9 cellular contexts compared by ENCODE assay signal in genomic region chr14:60094306-60094897, GRCh38. TPM values are rescaled to one million over a fixed set of nuclear protein-coding genes. Genes with fewer than 3 reads are reported as not detected.
DNase-seq lines count a peak whose midpoint lies in the region; ATAC-seq and TF ChIP-seq lines count a peak whose summit lies in the region.
"Had no signal": no experiment of that assay in that cellular context is flagged by ENCODE, and none has a peak within 500 bp of the region (broad histone marks: within the 10 kb centered on the region; RNA-seq: fewer than 3 reads in every experiment).

No MANE protein-coding gene starts in this region.

- in situ Hi-C loops in transverse colon (cut with MboI; ENCODE audit: low pct_ligation_motif_present in 1 of 4, low pct_unique_long_range_greater_than_20kb in 1 of 4, low sequenced_read_pairs in 3 of 4) = no loop called here

- peak overlapping the region; percentile 97 for H3K4me3 Mint-ChIP-seq in HFFc6
- H3K4me3 Mint-ChIP-seq in activated T-cell treated with anti-CD3 and anti-CD28 coated beads, Interleukin-2, amount 50 U/mL, for 72 hours = peak overlapping the region; percentile 91 to 98

- POLR2A ChIA-PET in AG04450 (lab: Yijun Ruan, JAX) = no interaction called here

- no peaks in the 10 kb centered on the region; the same call in 1 of the 2 replicates for H3K27me3 Mint-ChIP-seq in HFFc6 (ENCODE audit: insufficient read depth)
- H3K27me3 Mint-ChIP-seq in activated T-cell treated with anti-CD3 and anti-CD28 coated beads, Interleukin-2, amount 50 U/mL, for 72 hours (ENCODE audit: low read depth) = no peaks in the 10 kb centered on the region

- DNase-seq in AG04450 (ENCODE audit: low read depth, low spot score) (no peak), HFFc6 (peak; percentile 56), iPS-NIHi7 (ENCODE audit: extremely low spot score) (peak; percentile 37), NCI-H2107 (lab: John Stamatoyannopoulos, UW) (no peak), transverse colon (no peak), WERI-Rb-1 (no peak), ureter (ENCODE audit: low spot score) (no peak)
- DNase-seq in activated T-cell treated with anti-CD3 and anti-CD28 coated beads, Interleukin-2, amount 50 U/mL, for 72 hours = peak; percentile 52 to 54

- no peak for TF ChIP-seq POLR2A in transverse colon (IDR thresholded peaks at IDR 0.05)

- peak; percentile 12 to 29 for ATAC-seq in activated T-cell treated with anti-CD3 and anti-CD28 coated beads, Interleukin-2, amount 50 U/mL, for 72 hours (replicated peaks in 1 of 2)

- H3K9me3 Mint-ChIP-seq in HFFc6 = no peaks in the 10 kb centered on the region
- H3K9me3 Mint-ChIP-seq in activated T-cell treated with anti-CD3 and anti-CD28 coated beads, Interleukin-2, amount 50 U/mL, for 72 hours = peaks cover 0 to 2% of the 10 kb centered on the region in 2 donors

- CTCF ChIA-PET in AG04450 (lab: Charles Lee) = interaction anchor here (0.9 kb wide), 1 partner anchor 11 kb away, joined by 4 read pairs; no protein-coding TSS in a partner anchor

- peaks cover 40% of the 10 kb centered on the region for H3K36me3 Mint-ChIP-seq in HFFc6 (ENCODE audit: low read depth)
- H3K36me3 Mint-ChIP-seq in activated T-cell treated with anti-CD3 and anti-CD28 coated beads, Interleukin-2, amount 50 U/mL, for 72 hours (ENCODE audit: insufficient read depth in 2 of 2) = peaks cover 10 to 17% of the 10 kb centered on the region in 2 donors

- 72 to 86% methylated on average over 3 to 5 of the region's 5 CpGs for WGBS in transverse colon (ENCODE audit: low coverage in 1 of 2), 2 donors

- no peak for TF ChIP-seq CTCF in AG04450 (IDR thresholded peaks at IDR 0.05; ENCODE audit: low read depth, low read length)
- no peak for TF ChIP-seq CTCF in HFFc6 (IDR thresholded peaks at IDR 0.05)
- no peak for TF ChIP-seq CTCF in transverse colon (IDR thresholded peaks at IDR 0.05)
- no peak for TF ChIP-seq CTCF in WERI-Rb-1 (IDR thresholded peaks at IDR 0.05; ENCODE audit: low read depth, low read length)

- peak overlapping the region; percentile 97 for H3K27ac Mint-ChIP-seq in HFFc6
- H3K27ac Mint-ChIP-seq in activated T-cell treated with anti-CD3 and anti-CD28 coated beads, Interleukin-2, amount 50 U/mL, for 72 hours = peak overlapping the region; percentile 98

- peaks cover 56% of the 10 kb centered on the region for H3K4me1 Mint-ChIP-seq in HFFc6 (ENCODE audit: low read depth)
- H3K4me1 Mint-ChIP-seq in activated T-cell treated with anti-CD3 and anti-CD28 coated beads, Interleukin-2, amount 50 U/mL, for 72 hours (ENCODE audit: low read depth) = peaks cover 39% of the 10 kb centered on the region

- TF ChIP-seq EP300 in transverse colon (IDR thresholded peaks at IDR 0.05; ENCODE audit: low read depth) = no peak

- H3K36me3 ChIP-seq in transverse colon (no peaks in the 10 kb centered on the region), WERI-Rb-1 (peaks cover 19% of the 10 kb centered on the region)

- intact Hi-C loops in transverse colon (cut with DNase I; ENCODE audit: low total_unique reads) = loop anchor here (10.0 kb wide), 1 partner anchor 70 kb away; the partner anchor contains the start of gene DHRS7

- H3K27me3 ChIP-seq in AG04450 (ENCODE audit: control insufficient read depth, insufficient read depth, low read length) = no peaks in the 10 kb centered on the region
- no peaks in the 10 kb centered on the region for H3K27me3 ChIP-seq in transverse colon
- H3K27me3 ChIP-seq in WERI-Rb-1 (ENCODE audit: insufficient read depth, low read depth, severe bottlenecking) = no peaks in the 10 kb centered on the region

- peaks cover 19 to 41% (median 23%) of the 10 kb centered on the region in 4 donors for H3K4me1 ChIP-seq in transverse colon

- H3K4me3 ChIP-seq in AG04450 (ENCODE audit: low read depth, low read length) = peak overlapping the region; percentile 91
- no peak overlapping the region for H3K4me3 ChIP-seq in transverse colon
- H3K4me3 ChIP-seq in WERI-Rb-1 (ENCODE audit: low read depth, low read length) = no peak overlapping the region
- H3K4me3 ChIP-seq: lung had no signal

- no peak overlapping the region for H3K27ac ChIP-seq in AG04450 (ENCODE audit: low read depth, low read length)
- H3K27ac ChIP-seq in transverse colon = peak overlapping the region in 1 of 4 donors; percentile 97
- no peak overlapping the region for H3K27ac ChIP-seq in WERI-Rb-1

- H3K9me3 ChIP-seq in AG04450 (ENCODE audit: control insufficient read depth, insufficient read depth, low read length) (no peaks in the 10 kb centered on the region), transverse colon (no peaks in the 10 kb centered on the region), WERI-Rb-1 (ENCODE audit: severe bottlenecking) (no peaks in the 10 kb centered on the region)

RNA-seq across cellular contexts. Expression of gene PCNX4, which starts 2.7 kb away (rescaled TPM):
- 67.2 and 79.9 TPM in 2 replicates for polyA plus RNA-seq in AG04450 (2011; rRNA removed)
- 82.7 and 136 TPM in 2 replicates for polyA minus RNA-seq in AG04450 (2011; rRNA and poly(A)+ RNA removed)
- 10 to 100 TPM; 46.5 to 67.7 (median 54.9) TPM for total RNA-seq in HFFc6 (2021; fragmentation: NEBNext Ultra II Directional; extraction: Animal tissue kit (Norgen Biotek cat#: 25700))
- total RNA-seq in activated T-cell treated with anti-CD3 and anti-CD28 coated beads, Interleukin-2, amount 50 U/mL, for 72 hours = 10 to 100 TPM; 36.1 to 45.4 TPM
- total RNA-seq in transverse colon (100 to 1,000 TPM in 1 of 4 donors, 10 to 100 TPM in 3; 32.9 to 118 (median 54.8) TPM), ureter (47.4 TPM)

Comparison
In these comparisons a context has a peak if more than half of its experiments do, and no peak if none do; other contexts are left out.
1. DNase-seq: peak in HFFc6 (single experiment), activated T-cell treated with anti-CD3 and anti-CD28 coated beads, Interleukin-2, amount 50 U/mL, for 72 hours (2 of 2) and iPS-NIHi7 (single experiment); none in AG04450 (single experiment), NCI-H2107 (single experiment), transverse colon (single experiment), WERI-Rb-1 (single experiment) and ureter (single experiment).